18 cellular contexts compared by ENCODE assay signal in the genomic region with DNA sequence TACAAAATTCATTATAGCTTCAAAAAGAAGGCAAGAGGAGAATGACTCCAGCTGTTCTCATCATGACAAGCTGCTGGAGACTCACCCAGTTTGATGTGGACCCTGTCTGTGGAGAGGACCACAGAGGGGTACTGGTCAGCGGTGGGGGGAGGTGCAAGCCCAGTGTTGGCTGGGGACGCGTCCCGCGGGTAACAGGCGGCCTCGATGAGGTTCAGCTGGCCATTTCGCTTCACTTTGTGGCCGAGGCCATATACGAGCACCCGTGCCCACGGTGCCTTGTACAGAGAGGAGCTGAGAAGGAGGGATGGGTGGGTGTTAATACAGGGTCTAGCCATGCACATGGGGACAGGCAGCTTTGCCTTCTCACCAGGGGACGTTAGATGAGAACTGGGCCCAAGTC.
"Had no signal": no experiment of that assay in that cellular context is flagged by ENCODE, and none has a peak within 500 bp of the region (broad histone marks: within the 10 kb centered on the region; RNA-seq: fewer than 3 reads in every experiment).

No MANE protein-coding gene starts in this region.

- H3K27me3 Mint-ChIP-seq: activated CD4-positive, alpha-beta memory T cell treated with anti-CD3 and anti-CD28 coated beads, Interleukin-2, amount 10 ng/mL, durations not matched to agents 7 days and 5 days; activated CD4-positive, alpha-beta T cell treated with anti-CD3 and anti-CD28 coated beads, Interleukin-2, amount 10 ng/mL, durations not matched to agents 24 days and 14 days; central memory CD8-positive, alpha-beta T cell; natural killer cell treated with Interleukin-12 subunit alpha and Interleukin-12 subunit beta and Interleukin-15 and Interleukin-18, amount 100 ng/mL, for 72 hours; stimulated activated naive CD8-positive, alpha-beta T cell treated with anti-CD3 and anti-CD28 coated beads, Interleukin-15, Interleukin-2, amounts not matched to agents 100 ng/mL and 50 ng/mL, for 24 hours had no signal

- DNase-seq: activated CD4-positive, alpha-beta memory T cell treated with anti-CD3 and anti-CD28 coated beads, Interleukin-2, amount 10 ng/mL, durations not matched to agents 7 days and 5 days; activated CD4-positive, alpha-beta T cell treated with anti-CD3 and anti-CD28 coated beads, Interleukin-2, amount 10 ng/mL, durations not matched to agents 24 days and 14 days; activated effector memory CD4-positive, alpha-beta T cell treated with Interleukin-2 at 50 U/mL for 16 hours; activated naive CD4-positive, alpha-beta T cell treated with anti-CD3 and anti-CD28 coated beads, Interleukin-2, amount 50 U/mL, for 16 hours; activated T-cell treated with anti-CD3 and anti-CD28 coated beads, Interleukin-2, amount 50 U/mL, for 72 hours; colonic mucosa; left colon; lower lobe of right lung; midbrain; ovary; stimulated activated CD4-positive, alpha-beta T cell treated with anti-CD3 and anti-CD28 coated beads, Interleukin-1b, Interleukin-23, amount 100 ng/mL, for 48 hours; transverse colon; uterus had no signal

- H3K27ac ChIP-seq: colonic mucosa, neutrophil, ovary, transverse colon, uterus had no signal

- H3K9me3 Mint-ChIP-seq: activated CD4-positive, alpha-beta memory T cell treated with anti-CD3 and anti-CD28 coated beads, Interleukin-2, amount 10 ng/mL, durations not matched to agents 7 days and 5 days; activated CD4-positive, alpha-beta T cell treated with anti-CD3 and anti-CD28 coated beads, Interleukin-2, amount 10 ng/mL, durations not matched to agents 24 days and 14 days; activated T-cell treated with anti-CD3 and anti-CD28 coated beads, Interleukin-2, amount 50 U/mL, for 72 hours; central memory CD8-positive, alpha-beta T cell; natural killer cell treated with Interleukin-12 subunit alpha and Interleukin-12 subunit beta and Interleukin-15 and Interleukin-18, amount 100 ng/mL, for 72 hours; stimulated activated naive CD8-positive, alpha-beta T cell treated with anti-CD3 and anti-CD28 coated beads, Interleukin-15, Interleukin-2, amounts not matched to agents 100 ng/mL and 50 ng/mL, for 24 hours had no signal

- H3K4me1 ChIP-seq: colonic mucosa, uterus had no signal

- H3K4me1 Mint-ChIP-seq: activated CD4-positive, alpha-beta memory T cell treated with anti-CD3 and anti-CD28 coated beads, Interleukin-2, amount 10 ng/mL, durations not matched to agents 7 days and 5 days; activated CD4-positive, alpha-beta T cell treated with anti-CD3 and anti-CD28 coated beads, Interleukin-2, amount 10 ng/mL, durations not matched to agents 24 days and 14 days; central memory CD8-positive, alpha-beta T cell had no signal

- H3K27me3 ChIP-seq: colonic mucosa, neutrophil, ovary, transverse colon, uterus had no signal

- H3K27ac Mint-ChIP-seq: activated CD4-positive, alpha-beta memory T cell treated with anti-CD3 and anti-CD28 coated beads, Interleukin-2, amount 10 ng/mL, durations not matched to agents 7 days and 5 days; activated CD4-positive, alpha-beta T cell treated with anti-CD3 and anti-CD28 coated beads, Interleukin-2, amount 10 ng/mL, durations not matched to agents 24 days and 14 days; stimulated activated naive CD8-positive, alpha-beta T cell treated with anti-CD3 and anti-CD28 coated beads, Interleukin-15, Interleukin-2, amounts not matched to agents 100 ng/mL and 50 ng/mL, for 24 hours had no signal

- H3K36me3 ChIP-seq: ovary, uterus had no signal

- H3K4me3 ChIP-seq: colonic mucosa, lower lobe of right lung, ovary, transverse colon, uterus had no signal

- H3K4me3 Mint-ChIP-seq: activated CD4-positive, alpha-beta memory T cell treated with anti-CD3 and anti-CD28 coated beads, Interleukin-2, amount 10 ng/mL, durations not matched to agents 7 days and 5 days; activated CD4-positive, alpha-beta T cell treated with anti-CD3 and anti-CD28 coated beads, Interleukin-2, amount 10 ng/mL, durations not matched to agents 24 days and 14 days; activated T-cell treated with anti-CD3 and anti-CD28 coated beads, Interleukin-2, amount 50 U/mL, for 72 hours; central memory CD8-positive, alpha-beta T cell; natural killer cell treated with Interleukin-12 subunit alpha and Interleukin-12 subunit beta and Interleukin-15 and Interleukin-18, amount 100 ng/mL, for 72 hours; stimulated activated naive CD8-positive, alpha-beta T cell treated with anti-CD3 and anti-CD28 coated beads, Interleukin-15, Interleukin-2, amounts not matched to agents 100 ng/mL and 50 ng/mL, for 24 hours had no signal

- H3K9me3 ChIP-seq: colonic mucosa, lower lobe of right lung, neutrophil, ovary, transverse colon, uterus had no signal

- ATAC-seq: activated CD4-positive, CD25-positive, alpha-beta regulatory T cell treated with anti-CD3 and anti-CD28 coated beads, Interleukin-2, amount 50 U/mL, for 24 hours; activated T-cell treated with anti-CD3 and anti-CD28 coated beads, Interleukin-2, amount 50 U/mL, for 72 hours; left colon; lower lobe of right lung had no signal
